19 cellular contexts compared by ENCODE assay signal in the genomic region with DNA sequence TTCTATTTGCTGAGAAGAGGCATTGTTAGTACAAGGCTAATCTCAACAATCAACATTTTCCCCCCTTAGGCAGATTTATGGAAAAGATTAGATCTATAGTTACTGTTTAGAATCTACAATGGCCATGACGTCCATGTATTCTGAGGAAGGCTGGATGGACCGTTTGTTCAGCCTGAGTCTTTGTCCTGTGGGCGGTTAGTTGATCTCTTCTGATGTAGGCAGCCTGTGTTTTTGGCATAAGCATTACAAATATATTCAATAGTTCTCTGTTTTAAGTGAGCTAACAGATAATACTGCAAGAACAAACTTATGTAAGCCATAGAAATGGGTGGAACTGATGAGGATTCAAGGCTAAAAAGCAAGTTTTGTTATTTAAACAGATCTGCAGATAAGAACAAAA. TPM values are rescaled to one million over a fixed set of nuclear protein-coding genes. Genes with fewer than 3 reads are reported as not detected.
A peak's percentile ranks its signal among the peaks of the same experiment; 100 is the strongest.
DNase-seq lines count a peak whose midpoint lies in the region; ATAC-seq and TF ChIP-seq lines count a peak whose summit lies in the region.
"Had no signal": no experiment of that assay in that cellular context is flagged by ENCODE, and none has a peak within 500 bp of the region (broad histone marks: within the 10 kb centered on the region; RNA-seq: fewer than 3 reads in every experiment).

No MANE protein-coding gene starts in this region.

- H3K4me1 ChIP-seq in IMR-90 (ENCODE audit: control insufficient read depth, insufficient read depth, low read length): peaks cover 9% of the 10 kb centered on the region; the same call in 1 of the 2 replicates
- H3K4me1 ChIP-seq: BLaER1 had no signal

- CTCF ChIA-PET in IMR-90 (lab: Yijun Ruan, JAX): interaction anchor here (0.6 to 2.1 kb wide), 2 partner anchors 16 to 122 kb away, joined by 4 to 7 read pairs; no protein-coding TSS in a partner anchor

- H3K9me3 ChIP-seq in IMR-90 (ENCODE audit: control insufficient read depth, insufficient read depth, low read length): no peaks in the 10 kb centered on the region
- H3K9me3 ChIP-seq: BLaER1 had no signal

- POLR2A ChIA-PET in IMR-90 (lab: Charles Lee; ENCODE audit: unreplicated experiment): no interaction called here

- H2BK20ac ChIP-seq in IMR-90 (ENCODE audit: low read depth, low read length): no peak overlapping the region

- H2AK5ac ChIP-seq in IMR-90 (ENCODE audit: low read depth, low read length): no peak overlapping the region

- H3K27me3 ChIP-seq in IMR-90 (ENCODE audit: control insufficient read depth, insufficient read depth, low read length) (no peaks in the 10 kb centered on the region; the same call in none of the 2 replicates), layer of hippocampus (ENCODE audit: control insufficient read depth, insufficient read depth, low read length) (no peaks in the 10 kb centered on the region)
- H3K27me3 ChIP-seq: BLaER1 had no signal

- H3K14ac ChIP-seq in IMR-90 (replicated peaks; ENCODE audit: low read depth, low read length): no peak overlapping the region

- no peak overlapping the region for H2AFZ ChIP-seq in IMR-90 (replicated peaks; ENCODE audit: low read length, poor library complexity)

- H3K18ac ChIP-seq in IMR-90 (ENCODE audit: low read depth, low read length): no peak overlapping the region; the same call in 1 of the 2 replicates

- dilution Hi-C loops in IMR-90 (cut with HindIII; ENCODE audit: low sequenced_read_pairs, unreplicated experiment): no loop called here

- intact Hi-C loops in IMR-90 (cut with micrococcal nuclease): no loop called here

- H3K9me1 ChIP-seq in IMR-90 (ENCODE audit: insufficient read depth, low read length): peaks cover 4% of the 10 kb centered on the region; the same call in 1 of the 2 replicates

- no peak for TF ChIP-seq CTCF in IMR-90 (conservative IDR thresholded peaks at IDR 0.05; ENCODE audit: low read depth, low read length)

- no CpG with 5 or more reads among the region's 3 CpGs for WGBS in IMR-90 (ENCODE audit: extremely low coverage in 2 of 2, insufficient read length in 1 of 2), 2 experiments

- no peak for TF ChIP-seq RAD21 in IMR-90 (IDR thresholded peaks at IDR 0.05; ENCODE audit: low read length)

- no peak overlapping the region for H3K9ac ChIP-seq in IMR-90 (ENCODE audit: low read depth, low read length)
- H3K9ac ChIP-seq: BLaER1 had no signal

- H3K4ac ChIP-seq in IMR-90 (ENCODE audit: low read depth, low read length): no peak overlapping the region

- in situ Hi-C loops in IMR-90 (cut with MboI; ENCODE audit: low sequenced_read_pairs): no loop called here

- no peak overlapping the region for H3K4me3 ChIP-seq in IMR-90 (ENCODE audit: insufficient read depth, low read depth, low read length)
- H3K4me3 ChIP-seq: BLaER1, K562 had no signal

- ATAC-seq in IMR-90 (ENCODE audit: low read depth) (no peak), GM19452 (IDR thresholded peaks at IDR 0.05; ENCODE audit: unreplicated experiment) (no peak), HG02759 (IDR thresholded peaks at IDR 0.05; ENCODE audit: unreplicated experiment) (no peak), HG03108 (IDR thresholded peaks at IDR 0.05; ENCODE audit: unreplicated experiment) (no peak)
- ATAC-seq: K562 had no signal

- DNase-seq in IMR-90 (no peak), OCI-M1 (lab: John Stamatoyannopoulos, UW) (no peak)
- DNase-seq: CD4-positive, alpha-beta memory T cell; DMS153; MM.1S; NCI-H1092 treated with DMSO at 0.1 percent for 48 hours; NCI-H1436 treated with DMSO at 0.1 percent for 48 hours; NCI-H2029; NCI-H2227 treated with DMSO at 0.1 percent for 48 hours; NCI-H510A; SIG-M5 had no signal

- no peak overlapping the region for H4K5ac ChIP-seq in IMR-90 (ENCODE audit: low read depth, low read length)

- H2AK9ac ChIP-seq in IMR-90 (replicated peaks; ENCODE audit: low read depth, low read length, poor library complexity): no peak overlapping the region

- TF ChIP-seq POLR2A in IMR-90 (IDR thresholded peaks at IDR 0.05; ENCODE audit: low read depth, low read length): no peak

- H2BK15ac ChIP-seq in IMR-90 (ENCODE audit: low read depth, low read length): no peak overlapping the region

- no peak overlapping the region; the same call in 1 of the 2 replicates for H2BK120ac ChIP-seq in IMR-90 (ENCODE audit: low read depth, low read length)

- H4K91ac ChIP-seq in IMR-90 (ENCODE audit: insufficient read depth, low read depth, low read length): 0 out of 2 replicates have a peak overlapping the region, but pooled peaks have one; percentile 21

- no peak overlapping the region for H3K4me2 ChIP-seq in IMR-90 (ENCODE audit: low read depth, low read length)
- H3K4me2 ChIP-seq: BLaER1 had no signal

- no peak overlapping the region for H3K23ac ChIP-seq in IMR-90 (ENCODE audit: low read depth, low read length)

- no peak overlapping the region for H2BK5ac ChIP-seq in IMR-90 (ENCODE audit: low read depth, low read length, poor library complexity, severe bottlenecking)

- BruUV-seq in IMR-90 (replicated peaks; lab: Mats Ljungman, UMichigan): no TSS peak

- no peak overlapping the region for H3K56ac ChIP-seq in IMR-90 (ENCODE audit: extremely low read depth, insufficient read depth, low read length)

- H4K20me1 ChIP-seq in IMR-90 (ENCODE audit: insufficient read depth, low read length): no peaks in the 10 kb centered on the region
- H4K20me1 ChIP-seq: BLaER1 had no signal

- no peak overlapping the region for H4K8ac ChIP-seq in IMR-90 (ENCODE audit: low read depth in 2 of 2, low read length in 2 of 2)

- no peaks in the 10 kb centered on the region for H3K36me3 ChIP-seq in IMR-90 (ENCODE audit: control insufficient read depth, insufficient read depth, low read length)
- H3K36me3 ChIP-seq: BLaER1 had no signal

- H3K27ac ChIP-seq in IMR-90 (ENCODE audit: insufficient read depth, low read length) (no peak overlapping the region), cingulate gyrus (ENCODE audit: low read depth, low read length) (peak overlapping the region; percentile 83), layer of hippocampus (ENCODE audit: low read depth, low read length) (peak overlapping the region; percentile 55)
- H3K27ac ChIP-seq: BLaER1, RWPE1 had no signal

- H3K79me1 ChIP-seq in IMR-90 (ENCODE audit: low read depth in 1 of 2, low read length in 2 of 2): no peaks in the 10 kb centered on the region

TF ChIP-seq in IMR-90, 13 proteins besides CTCF, POLR2A, EP300 and RAD21:
- TF ChIP-seq, protein P1, sequence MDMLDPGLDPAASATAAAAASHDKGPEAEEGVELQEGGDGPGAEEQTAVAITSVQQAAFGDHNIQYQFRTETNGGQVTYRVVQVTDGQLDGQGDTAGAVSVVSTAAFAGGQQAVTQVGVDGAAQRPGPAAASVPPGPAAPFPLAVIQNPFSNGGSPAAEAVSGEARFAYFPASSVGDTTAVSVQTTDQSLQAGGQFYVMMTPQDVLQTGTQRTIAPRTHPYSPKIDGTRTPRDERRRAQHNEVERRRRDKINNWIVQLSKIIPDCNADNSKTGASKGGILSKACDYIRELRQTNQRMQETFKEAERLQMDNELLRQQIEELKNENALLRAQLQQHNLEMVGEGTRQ (IDR thresholded peaks at IDR 0.05; ENCODE audit: low read depth, low read length): no peak
- TF ChIP-seq CHD1 (IDR thresholded peaks at IDR 0.05; ENCODE audit: low read depth, low read length): no peak
- TF ChIP-seq FOS (IDR thresholded peaks at IDR 0.05; ENCODE audit: low read depth, low read length): no peak
- no peak for TF ChIP-seq RCOR1 (IDR thresholded peaks at IDR 0.05; ENCODE audit: insufficient replicate concordance, low read length)
- no peak for TF ChIP-seq MAZ (IDR thresholded peaks at IDR 0.05; ENCODE audit: borderline replicate concordance, low read depth, low read length)
- TF ChIP-seq RFX5 (IDR thresholded peaks at IDR 0.05; ENCODE audit: low read depth, low read length): no peak
- no peak for TF ChIP-seq BHLHE40 (IDR thresholded peaks at IDR 0.05; ENCODE audit: low read depth, low read length)
- TF ChIP-seq CEBPB (IDR thresholded peaks at IDR 0.05; ENCODE audit: low read depth, low read length): no peak
- no peak for TF ChIP-seq NFE2L2 (IDR thresholded peaks at IDR 0.05; ENCODE audit: low read depth, low read length)
- TF ChIP-seq MXI1 (IDR thresholded peaks at IDR 0.05; ENCODE audit: borderline replicate concordance, low read depth, low read length): no peak
- no peak for TF ChIP-seq MAFK (IDR thresholded peaks at IDR 0.05; ENCODE audit: low read depth, low read length)
- TF ChIP-seq, protein P2, sequence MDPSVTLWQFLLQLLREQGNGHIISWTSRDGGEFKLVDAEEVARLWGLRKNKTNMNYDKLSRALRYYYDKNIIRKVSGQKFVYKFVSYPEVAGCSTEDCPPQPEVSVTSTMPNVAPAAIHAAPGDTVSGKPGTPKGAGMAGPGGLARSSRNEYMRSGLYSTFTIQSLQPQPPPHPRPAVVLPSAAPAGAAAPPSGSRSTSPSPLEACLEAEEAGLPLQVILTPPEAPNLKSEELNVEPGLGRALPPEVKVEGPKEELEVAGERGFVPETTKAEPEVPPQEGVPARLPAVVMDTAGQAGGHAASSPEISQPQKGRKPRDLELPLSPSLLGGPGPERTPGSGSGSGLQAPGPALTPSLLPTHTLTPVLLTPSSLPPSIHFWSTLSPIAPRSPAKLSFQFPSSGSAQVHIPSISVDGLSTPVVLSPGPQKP (IDR thresholded peaks at IDR 0.05; ENCODE audit: borderline replicate concordance, low read depth, low read length): no peak

RNA-seq across cellular contexts. Expression of a gene that starts 48.4 kb away (rescaled TPM):
- total RNA-seq in IMR-90 (2012; rRNA removed): not detected in 2 replicates
- 0.03 and 0.04 TPM in 2 replicates for polyA plus RNA-seq in IMR-90 (2012; rRNA removed)
- polyA plus RNA-seq in IMR-90 (2012; cell fraction: cytosol; rRNA removed): 0.05 and 0.07 TPM in 2 replicates
- 0.05 TPM in 1 of 2 replicates, not detected in the other for polyA plus RNA-seq in IMR-90 (2012; cell fraction: nucleus; rRNA removed; ENCODE audit: low replicate concordance)
- total RNA-seq: CD4-positive, alpha-beta memory T cell; K562 had no signal
- polyA plus RNA-seq: CD4-positive, alpha-beta memory T cell; K562 had no signal
